ENCODE assay signal across 10 cellular contexts in the genomic region with DNA sequence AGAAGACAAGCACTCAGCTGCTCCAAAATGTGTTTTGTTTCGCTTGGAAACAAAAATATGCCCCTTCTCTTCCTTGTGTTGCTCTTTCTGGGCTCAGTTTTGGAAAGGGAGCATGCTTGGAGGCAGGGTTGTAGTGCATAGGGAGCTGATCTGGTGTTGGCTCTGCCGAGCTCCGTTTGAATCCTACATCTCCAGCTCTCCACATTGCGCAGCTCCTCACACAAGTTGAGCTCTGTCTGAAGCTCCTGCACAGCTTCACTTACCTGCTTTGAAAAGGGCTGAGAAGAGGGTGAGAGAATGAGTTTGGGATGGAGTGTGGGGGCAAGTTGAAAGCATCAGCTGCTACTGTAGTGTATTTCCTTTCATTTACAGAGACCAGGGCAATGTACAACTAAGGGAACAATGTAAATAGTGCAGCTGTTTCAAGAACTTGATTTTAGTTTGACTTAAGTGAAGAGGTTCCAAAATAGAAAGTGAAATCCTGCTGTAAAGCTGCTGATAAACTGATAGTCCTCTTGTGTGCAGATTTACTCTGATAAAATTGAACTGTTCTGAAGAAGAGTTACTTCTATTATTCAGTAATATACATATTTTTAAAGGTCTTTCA.
DNase-seq lines count a peak whose midpoint lies in the region; ATAC-seq and TF ChIP-seq lines count a peak whose summit lies in the region.
"Had no signal": no experiment of that assay in that cellular context is flagged by ENCODE, and none has a peak within 500 bp of the region (broad histone marks: within the 10 kb centered on the region; RNA-seq: fewer than 3 reads in every experiment).

No MANE protein-coding gene starts in this region.

- H3K36me3 ChIP-seq in hepatocyte (replicated peaks; ENCODE audit: insufficient read depth, low read depth) (no peaks in the 10 kb centered on the region), adrenal gland (replicated peaks in 1 of 2) (no peaks in the 10 kb centered on the region), vagina (peaks cover 0 to 11% of the 10 kb centered on the region in 2 donors), esophagus muscularis mucosa (peaks cover 0 to 20% (median 12%) of the 10 kb centered on the region in 4 donors)

- peak; percentile 44 for ATAC-seq in GM21367 (IDR thresholded peaks at IDR 0.05; ENCODE audit: unreplicated experiment)
- ATAC-seq in HG03175 (IDR thresholded peaks at IDR 0.05; ENCODE audit: unreplicated experiment): peak; percentile 31
- ATAC-seq in left ventricle myocardium superior: no peak

- WGBS in hepatocyte (ENCODE audit: low lambda C conversion rate, missing lambda C conversion rate): 84% methylated on average over 4 of the region's 4 CpGs
- 54 to 68% (median 61%) methylated on average over 4 of the region's 4 CpGs for WGBS in adrenal gland, 4 donors
- 66% methylated on average over 4 of the region's 4 CpGs for WGBS in esophagus muscularis mucosa

- H3K27ac ChIP-seq in hepatocyte: no peak overlapping the region
- H3K27ac ChIP-seq in adrenal gland: no peak overlapping the region
- no peak overlapping the region for H3K27ac ChIP-seq in vagina
- no peak overlapping the region for H3K27ac ChIP-seq in esophagus muscularis mucosa (replicated peaks in 1 of 4)
- H3K27ac ChIP-seq: BLaER1, testis had no signal

- H3K4me1 ChIP-seq in hepatocyte (ENCODE audit: insufficient read depth) (peaks cover 5% of the 10 kb centered on the region), adrenal gland (replicated peaks in 1 of 2) (peaks cover 0 to 21% of the 10 kb centered on the region in 2 donors), vagina (no peaks in the 10 kb centered on the region), esophagus muscularis mucosa (peaks cover 0 to 4% (median 0%) of the 10 kb centered on the region in 4 donors)
- H3K4me1 ChIP-seq: testis had no signal

- intact Hi-C loops in adrenal gland (cut with DNase I): no loop called here
- intact Hi-C loops in left ventricle myocardium superior (cut with micrococcal nuclease): no loop called here
- intact Hi-C loops in vagina (cut with DNase I): no loop called here
- intact Hi-C loops in esophagus muscularis mucosa (cut with DNase I): no loop called here

- no peaks in the 10 kb centered on the region for H3K27me3 ChIP-seq in hepatocyte
- no peaks in the 10 kb centered on the region for H3K27me3 ChIP-seq in adrenal gland
- no peaks in the 10 kb centered on the region for H3K27me3 ChIP-seq in vagina
- H3K27me3 ChIP-seq in esophagus muscularis mucosa: no peaks in the 10 kb centered on the region
- H3K27me3 ChIP-seq: BLaER1, testis had no signal

- H4K20me1 ChIP-seq in hepatocyte (ENCODE audit: insufficient read depth, poor library complexity, severe bottlenecking): no peaks in the 10 kb centered on the region
- H4K20me1 ChIP-seq: BLaER1 had no signal

- peak; percentile 63 for DNase-seq in DMS53 (lab: John Stamatoyannopoulos, UW)
- no peak for DNase-seq in hepatocyte (ENCODE audit: low spot score)
- no peak for DNase-seq in adrenal gland
- DNase-seq in left ventricle myocardium superior: no peak
- no peak for DNase-seq in vagina (ENCODE audit: extremely low spot score in 2 of 2)
- no peak for DNase-seq in esophagus muscularis mucosa (ENCODE audit: extremely low spot score)
- DNase-seq: testis had no signal

- H3K79me2 ChIP-seq in hepatocyte: no peaks in the 10 kb centered on the region

- TF ChIP-seq EP300 in esophagus muscularis mucosa (IDR thresholded peaks at IDR 0.05): no peak

- no peak overlapping the region for H2AFZ ChIP-seq in hepatocyte

- no peaks in the 10 kb centered on the region for H3K9me2 ChIP-seq in hepatocyte (replicated peaks; ENCODE audit: insufficient read depth)

- H3K4me3 ChIP-seq in hepatocyte: no peak overlapping the region
- H3K4me3 ChIP-seq in adrenal gland: peak overlapping the region in 1 of 4 donors; percentile 29
- H3K4me3 ChIP-seq in vagina: no peak overlapping the region
- no peak overlapping the region for H3K4me3 ChIP-seq in esophagus muscularis mucosa
- H3K4me3 ChIP-seq: BLaER1, testis had no signal

- no peak for TF ChIP-seq CTCF in hepatocyte (IDR thresholded peaks at IDR 0.05; ENCODE audit: poor library complexity)
- TF ChIP-seq CTCF in adrenal gland (IDR thresholded peaks at IDR 0.05): no peak
- no peak for TF ChIP-seq CTCF in vagina (IDR thresholded peaks at IDR 0.05)
- TF ChIP-seq CTCF in esophagus muscularis mucosa (IDR thresholded peaks at IDR 0.05): no peak

- H3K9me3 ChIP-seq in hepatocyte (ENCODE audit: low read depth) (no peaks in the 10 kb centered on the region), adrenal gland (replicated peaks in 1 of 3) (no peaks in the 10 kb centered on the region), vagina (no peaks in the 10 kb centered on the region), esophagus muscularis mucosa (no peaks in the 10 kb centered on the region)
- H3K9me3 ChIP-seq: BLaER1, testis had no signal

- peak overlapping the region; percentile 26 for H3K4me2 ChIP-seq in hepatocyte
- H3K4me2 ChIP-seq: BLaER1 had no signal

- TF ChIP-seq POLR2A in adrenal gland (IDR thresholded peaks at IDR 0.05): no peak
- no peak for TF ChIP-seq POLR2A in vagina (IDR thresholded peaks at IDR 0.05)
- no peak for TF ChIP-seq POLR2A in esophagus muscularis mucosa (IDR thresholded peaks at IDR 0.05; ENCODE audit: low read depth)
